In the genomic region with DNA sequence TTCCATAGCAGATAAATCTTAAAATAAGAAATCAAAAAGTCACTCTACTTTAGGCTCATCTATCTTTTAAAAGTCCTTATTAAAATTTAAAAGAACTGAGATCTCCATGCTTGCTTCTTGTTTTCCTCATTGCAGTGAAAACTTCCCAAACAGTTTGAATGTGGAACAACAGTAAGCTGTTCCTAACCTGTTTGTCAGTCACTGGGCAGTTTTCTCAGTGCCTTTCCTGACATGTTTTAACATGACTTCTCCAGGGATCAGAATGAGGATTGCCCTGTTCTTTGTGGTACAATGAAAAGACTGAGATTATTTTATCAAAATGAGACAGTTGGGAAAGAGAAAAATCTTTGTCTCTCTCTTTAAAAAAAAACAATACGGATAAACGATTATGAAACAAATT, we compare ENCODE assay signal across 17 cellular contexts. TPM values are rescaled to one million over a fixed set of nuclear protein-coding genes. Genes with fewer than 3 reads are reported as not detected.
DNase-seq lines count a peak whose midpoint lies in the region; ATAC-seq and TF ChIP-seq lines count a peak whose summit lies in the region.
"Had no signal": no experiment of that assay in that cellular context is flagged by ENCODE, and none has a peak within 500 bp of the region (broad histone marks: within the 10 kb centered on the region; RNA-seq: fewer than 3 reads in every experiment).

No MANE protein-coding gene starts in this region.

- in situ Hi-C loops in IMR-90 (cut with MboI; ENCODE audit: low sequenced_read_pairs) = no loop called here

- H2BK5ac ChIP-seq in IMR-90 (ENCODE audit: low read depth, low read length, poor library complexity, severe bottlenecking) (no peak overlapping the region), trophoblast cell (ENCODE audit: low read depth, low read length, poor library complexity) (peak overlapping the region; percentile 81), mesendoderm (ENCODE audit: low read length) (no peak overlapping the region)

- H4K12ac ChIP-seq in trophoblast cell (ENCODE audit: low read depth, low read length) = no peak overlapping the region

- H3K4me3 Mint-ChIP-seq in activated CD4-positive, alpha-beta memory T cell treated with anti-CD3 and anti-CD28 coated beads for 36 hours = peak overlapping the region; percentile 17
- no peak overlapping the region for H3K4me3 Mint-ChIP-seq in activated CD4-positive, alpha-beta memory T cell treated with anti-CD3 and anti-CD28 coated beads, Interleukin-2, amount 10 ng/mL, durations not matched to agents 7 days and 5 days
- no peak overlapping the region for H3K4me3 Mint-ChIP-seq in endodermal cell

- H2AK5ac ChIP-seq in IMR-90 (ENCODE audit: low read depth, low read length) = no peak overlapping the region; the same call in 1 of the 2 replicates
- H2AK5ac ChIP-seq in trophoblast cell (ENCODE audit: low read length) = no peak overlapping the region
- H2AK5ac ChIP-seq in mesendoderm (ENCODE audit: low read length) = no peak overlapping the region

- dilution Hi-C loops in IMR-90 (cut with HindIII; ENCODE audit: low sequenced_read_pairs, unreplicated experiment) = no loop called here

- peak overlapping the region; percentile 75; the same call in 1 of the 2 replicates for H2BK20ac ChIP-seq in IMR-90 (ENCODE audit: low read depth, low read length)

- H2BK12ac ChIP-seq in trophoblast cell (ENCODE audit: low read length) = no peak overlapping the region

- H3K4me2 ChIP-seq in IMR-90 (ENCODE audit: low read depth, low read length) (no peak overlapping the region), trophoblast cell (ENCODE audit: low read length) (no peak overlapping the region), mesendoderm (ENCODE audit: low read length) (no peak overlapping the region)

- H3K27ac Mint-ChIP-seq in activated CD4-positive, alpha-beta memory T cell treated with anti-CD3 and anti-CD28 coated beads for 36 hours = peak overlapping the region; percentile 68
- H3K27ac Mint-ChIP-seq in activated CD4-positive, alpha-beta memory T cell treated with anti-CD3 and anti-CD28 coated beads, Interleukin-2, amount 10 ng/mL, durations not matched to agents 7 days and 5 days = no peak overlapping the region
- H3K27ac Mint-ChIP-seq in endodermal cell = no peak overlapping the region

- no TSS peak for BruUV-seq in IMR-90 (replicated peaks; lab: Mats Ljungman, UMichigan)

- TF ChIP-seq POLR2A in IMR-90 (IDR thresholded peaks at IDR 0.05; ENCODE audit: low read depth, low read length) = no peak

- H3K23ac ChIP-seq in IMR-90 (ENCODE audit: low read depth, low read length) (0 out of 2 replicates have a peak overlapping the region, but pooled peaks have one; percentile 82), trophoblast cell (ENCODE audit: low read length) (no peak overlapping the region), mesendoderm (ENCODE audit: low read length) (no peak overlapping the region)

- TF ChIP-seq RAD21 in IMR-90 (IDR thresholded peaks at IDR 0.05; ENCODE audit: low read length) = no peak

- H4K5ac ChIP-seq in IMR-90 (ENCODE audit: low read depth, low read length) (peak overlapping the region; percentile 64; the same call in 1 of the 2 replicates), mesendoderm (ENCODE audit: low read length) (no peak overlapping the region)

- H3K4me3 ChIP-seq in IMR-90 (ENCODE audit: insufficient read depth, low read depth, low read length) = no peak overlapping the region
- peak overlapping the region; percentile 51 for H3K4me3 ChIP-seq in endodermal cell (ENCODE audit: low read length)
- H3K4me3 ChIP-seq in trophoblast cell (ENCODE audit: low read depth, low read length) = no peak overlapping the region
- no peak overlapping the region for H3K4me3 ChIP-seq in mesendoderm (ENCODE audit: low read length)
- H3K4me3 ChIP-seq: colonic mucosa, gastroesophageal sphincter, left lung, transverse colon had no signal

- no peak for ATAC-seq in IMR-90 (ENCODE audit: low read depth)
- ATAC-seq: gastroesophageal sphincter had no signal

- no peaks in the 10 kb centered on the region for H3K79me2 ChIP-seq in trophoblast cell (ENCODE audit: control insufficient read depth, insufficient read depth, low read length, poor library complexity)
- no peaks in the 10 kb centered on the region for H3K79me2 ChIP-seq in mesendoderm (ENCODE audit: control insufficient read depth, insufficient read depth, low read length)

- H3K27ac ChIP-seq in IMR-90 (ENCODE audit: insufficient read depth, low read length) = no peak overlapping the region
- H3K27ac ChIP-seq in endodermal cell (ENCODE audit: low read depth, low read length) = no peak overlapping the region
- peak overlapping the region; percentile 57 for H3K27ac ChIP-seq in trophoblast cell (ENCODE audit: low read depth, low read length)
- no peak overlapping the region for H3K27ac ChIP-seq in mesendoderm (ENCODE audit: low read depth, low read length)
- H3K27ac ChIP-seq: colonic mucosa, gastroesophageal sphincter, left lung, transverse colon had no signal

- peaks cover 13% of the 10 kb centered on the region for H3K4me1 ChIP-seq in IMR-90 (ENCODE audit: control insufficient read depth, insufficient read depth, low read length)
- H3K4me1 ChIP-seq in endodermal cell (ENCODE audit: control insufficient read depth, insufficient read depth, low read length) = peaks cover 9% of the 10 kb centered on the region
- peaks cover 6 to 14% of the 10 kb centered on the region in 2 experiments for H3K4me1 ChIP-seq in trophoblast cell (ENCODE audit: control insufficient read depth in 1 of 2, insufficient read depth in 2 of 2, low read length in 2 of 2)
- peaks cover 10% of the 10 kb centered on the region for H3K4me1 ChIP-seq in mesendoderm (ENCODE audit: control insufficient read depth, low read depth, low read length)
- H3K4me1 ChIP-seq: colonic mucosa, gastroesophageal sphincter, transverse colon had no signal

- H4K20me1 ChIP-seq in IMR-90 (ENCODE audit: insufficient read depth, low read length) = no peaks in the 10 kb centered on the region

- H2AFZ ChIP-seq in IMR-90 (replicated peaks; ENCODE audit: low read length, poor library complexity) (no peak overlapping the region), trophoblast cell (ENCODE audit: insufficient read depth, low read length, poor library complexity) (no peak overlapping the region)

- TF ChIP-seq CTCF in IMR-90 (conservative IDR thresholded peaks at IDR 0.05; ENCODE audit: low read depth, low read length) = no peak
- TF ChIP-seq CTCF in endodermal cell (conservative IDR thresholded peaks at IDR 0.05) = no peak

- no peak for DNase-seq in activated CD4-positive, alpha-beta memory T cell treated with anti-CD3 and anti-CD28 coated beads for 36 hours
- DNase-seq in activated CD4-positive, alpha-beta memory T cell treated with anti-CD3 and anti-CD28 coated beads, Interleukin-2, amount 10 ng/mL, durations not matched to agents 7 days and 5 days = no peak
- DNase-seq in IMR-90 = no peak
- DNase-seq in endodermal cell = no peak
- peak in 1 of 2 donors; percentile 32 for DNase-seq in trophoblast cell
- no peak for DNase-seq in GM19240 (ENCODE audit: insufficient read length, low spot score)
- no peak for DNase-seq in NCI-H2029 (lab: John Stamatoyannopoulos, UW)
- DNase-seq in mesendoderm = no peak
- DNase-seq: colonic mucosa; left lung; NCI-H1436 treated with DMSO at 0.1 percent for 48 hours; NK-92 treated with Interleukin-12 subunit alpha and Interleukin-12 subunit beta, amount 100 ng/mL, for 24 hours; occipital lobe; RPMI8226; stimulated activated naive CD4-positive, alpha-beta T cell; transverse colon had no signal

- H3K27me3 ChIP-seq in IMR-90 (ENCODE audit: control insufficient read depth, insufficient read depth, low read length) (no peaks in the 10 kb centered on the region), endodermal cell (ENCODE audit: control insufficient read depth, insufficient read depth, low read length, poor library complexity, severe bottlenecking) (no peaks in the 10 kb centered on the region), trophoblast cell (ENCODE audit: insufficient read depth, low read length) (no peaks in the 10 kb centered on the region), mesendoderm (ENCODE audit: insufficient read depth, low read length, poor library complexity) (no peaks in the 10 kb centered on the region)
- H3K27me3 ChIP-seq: colonic mucosa, gastroesophageal sphincter, left lung, transverse colon had no signal

- intact Hi-C loops in activated CD4-positive, alpha-beta memory T cell treated with anti-CD3 and anti-CD28 coated beads for 36 hours (cut with micrococcal nuclease) = loop anchor here (1.0 to 2.0 kb wide), 4 partner anchors 8 to 113 kb away; a partner anchor contains a TSS
- intact Hi-C loops in IMR-90 (cut with micrococcal nuclease) = no loop called here

- H3K14ac ChIP-seq in IMR-90 (replicated peaks; ENCODE audit: low read depth, low read length) (0 out of 2 replicates have a peak overlapping the region, but pooled peaks have one; percentile 19), trophoblast cell (ENCODE audit: low read length) (no peak overlapping the region)

- no peaks in the 10 kb centered on the region for H3K36me3 Mint-ChIP-seq in activated CD4-positive, alpha-beta memory T cell treated with anti-CD3 and anti-CD28 coated beads for 36 hours
- H3K36me3 Mint-ChIP-seq in activated CD4-positive, alpha-beta memory T cell treated with anti-CD3 and anti-CD28 coated beads, Interleukin-2, amount 10 ng/mL, durations not matched to agents 7 days and 5 days (ENCODE audit: low read depth) = no peaks in the 10 kb centered on the region
- H3K36me3 Mint-ChIP-seq in endodermal cell (ENCODE audit: low read depth) = no peaks in the 10 kb centered on the region

- H3K36me3 ChIP-seq in IMR-90 (ENCODE audit: control insufficient read depth, insufficient read depth, low read length) (no peaks in the 10 kb centered on the region), endodermal cell (ENCODE audit: control insufficient read depth, insufficient read depth, low read length) (no peaks in the 10 kb centered on the region), trophoblast cell (ENCODE audit: control insufficient read depth in 1 of 2, insufficient read depth in 2 of 2, low read length in 2 of 2) (no peaks in the 10 kb centered on the region), mesendoderm (ENCODE audit: control insufficient read depth, insufficient read depth, low read length) (no peaks in the 10 kb centered on the region)
- H3K36me3 ChIP-seq: colonic mucosa, gastroesophageal sphincter, left lung, transverse colon had no signal

- peak overlapping the region; percentile 56; the same call in 2 of the 3 replicates for H2BK15ac ChIP-seq in IMR-90 (ENCODE audit: low read depth, low read length)
- no peak overlapping the region for H2BK15ac ChIP-seq in mesendoderm (replicated peaks; ENCODE audit: low read depth)

- peaks cover 8% of the 10 kb centered on the region for H3K27me3 Mint-ChIP-seq in activated CD4-positive, alpha-beta memory T cell treated with anti-CD3 and anti-CD28 coated beads for 36 hours
- H3K27me3 Mint-ChIP-seq in activated CD4-positive, alpha-beta memory T cell treated with anti-CD3 and anti-CD28 coated beads, Interleukin-2, amount 10 ng/mL, durations not matched to agents 7 days and 5 days = peaks cover 1% of the 10 kb centered on the region
- H3K27me3 Mint-ChIP-seq in endodermal cell (ENCODE audit: insufficient read depth) = no peaks in the 10 kb centered on the region

- WGBS in IMR-90 (ENCODE audit: extremely low coverage in 2 of 2, insufficient read length in 1 of 2), 2 experiments = no CpG with 5 or more reads among the region's 2 CpGs
- 96% methylated on average over 2 of the region's 2 CpGs; no CpG with 5 or more reads in 1 of the 2 experiments for WGBS in endodermal cell (ENCODE audit: insufficient coverage in 1 of 2, insufficient read length in 1 of 2), 2 experiments
- no CpG with 5 or more reads among the region's 2 CpGs for WGBS in trophoblast cell (ENCODE audit: extremely low coverage, insufficient coverage, insufficient read length)
- no CpG with 5 or more reads among the region's 2 CpGs for WGBS in mesendoderm (ENCODE audit: extremely low coverage, insufficient coverage, low lambda C conversion rate)

- no peaks in the 10 kb centered on the region for H3K79me1 ChIP-seq in IMR-90 (ENCODE audit: low read depth in 1 of 2, low read length in 2 of 2)
- H3K79me1 ChIP-seq in trophoblast cell (ENCODE audit: low read length) = peaks cover 11% of the 10 kb centered on the region
- H3K79me1 ChIP-seq in mesendoderm (ENCODE audit: low read length) = no peaks in the 10 kb centered on the region

- H2AK9ac ChIP-seq in IMR-90 (replicated peaks; ENCODE audit: low read depth, low read length, poor library complexity) = no peak overlapping the region

- H3K18ac ChIP-seq in IMR-90 (ENCODE audit: low read depth, low read length) (peak overlapping the region; percentile 83; the same call in 1 of the 2 replicates), trophoblast cell (ENCODE audit: low read length) (no peak overlapping the region), mesendoderm (ENCODE audit: low read length) (no peak overlapping the region)

- H4K8ac ChIP-seq in IMR-90 (ENCODE audit: low read depth in 2 of 2, low read length in 2 of 2) (peak overlapping the region in 1 of 2 experiments; percentile 71; a peak in 2 of 4 replicates), trophoblast cell (ENCODE audit: low read depth, low read length) (no peak overlapping the region), mesendoderm (ENCODE audit: low read depth, low read length) (no peak overlapping the region)

- H3K4me1 Mint-ChIP-seq in activated CD4-positive, alpha-beta memory T cell treated with anti-CD3 and anti-CD28 coated beads for 36 hours (ENCODE audit: low read depth) = peaks cover 24% of the 10 kb centered on the region
- H3K4me1 Mint-ChIP-seq in activated CD4-positive, alpha-beta memory T cell treated with anti-CD3 and anti-CD28 coated beads, Interleukin-2, amount 10 ng/mL, durations not matched to agents 7 days and 5 days = peaks cover 21% of the 10 kb centered on the region
- H3K4me1 Mint-ChIP-seq in endodermal cell = peaks cover 39% of the 10 kb centered on the region

- no peaks in the 10 kb centered on the region for H3K9me3 Mint-ChIP-seq in activated CD4-positive, alpha-beta memory T cell treated with anti-CD3 and anti-CD28 coated beads for 36 hours
- no peaks in the 10 kb centered on the region for H3K9me3 Mint-ChIP-seq in activated CD4-positive, alpha-beta memory T cell treated with anti-CD3 and anti-CD28 coated beads, Interleukin-2, amount 10 ng/mL, durations not matched to agents 7 days and 5 days
- H3K9me3 Mint-ChIP-seq in endodermal cell = no peaks in the 10 kb centered on the region

- H3K9ac ChIP-seq in IMR-90 (ENCODE audit: low read depth, low read length) (no peak overlapping the region), endodermal cell (ENCODE audit: extremely low read depth, low read length, poor library complexity, severe bottlenecking) (peak overlapping the region; percentile 53), trophoblast cell (ENCODE audit: low read length) (no peak overlapping the region), mesendoderm (ENCODE audit: low read length) (no peak overlapping the region)

- peaks cover 6% of the 10 kb centered on the region; the same call in 1 of the 2 replicates for H3K9me1 ChIP-seq in IMR-90 (ENCODE audit: insufficient read depth, low read length)

- POLR2A ChIA-PET in activated CD4-positive, alpha-beta memory T cell treated with anti-CD3 and anti-CD28 coated beads for 36 hours (lab: Charles Lee) = interaction anchor here (1.0 to 2.4 kb wide), 5 partner anchors 10 to 108 kb away, joined by 3 to 42 read pairs (median 4); no protein-coding TSS in a partner anchor
- POLR2A ChIA-PET in activated CD4-positive, alpha-beta memory T cell treated with anti-CD3 and anti-CD28 coated beads, Interleukin-2, amount 10 ng/mL, durations not matched to agents 7 days and 5 days (lab: Charles Lee) = interaction anchor here (0.9 to 1.3 kb wide), 4 partner anchors 10 to 145 kb away, joined by 3 to 6 read pairs (median 4); no protein-coding TSS in a partner anchor
- POLR2A ChIA-PET in IMR-90 (lab: Charles Lee; ENCODE audit: unreplicated experiment) = no interaction called here

- H2BK120ac ChIP-seq in IMR-90 (ENCODE audit: low read depth, low read length) (peak overlapping the region; percentile 47), trophoblast cell (ENCODE audit: insufficient read depth, low read length, poor library complexity) (no peak overlapping the region), mesendoderm (ENCODE audit: low read depth, low read length) (no peak overlapping the region)

- H3K9me3 ChIP-seq in IMR-90 (ENCODE audit: control insufficient read depth, insufficient read depth, low read length) = peaks cover 5% of the 10 kb centered on the region
- peaks cover 5% of the 10 kb centered on the region for H3K9me3 ChIP-seq in endodermal cell (ENCODE audit: control insufficient read depth, low read length)
- no peaks in the 10 kb centered on the region for H3K9me3 ChIP-seq in trophoblast cell (ENCODE audit: insufficient read depth, low read depth, low read length)
- H3K9me3 ChIP-seq: colonic mucosa, gastroesophageal sphincter, left lung, transverse colon had no signal

- no peak overlapping the region for H4K91ac ChIP-seq in IMR-90 (ENCODE audit: insufficient read depth, low read depth, low read length)
- no peak overlapping the region for H4K91ac ChIP-seq in trophoblast cell (ENCODE audit: low read depth, low read length)

- CTCF ChIA-PET in activated CD4-positive, alpha-beta memory T cell treated with anti-CD3 and anti-CD28 coated beads for 36 hours (lab: Charles Lee) = interaction anchor here (0.7 to 2.6 kb wide), 6 partner anchors 10 to 145 kb away, joined by 3 to 32 read pairs (median 6); no protein-coding TSS in a partner anchor
- CTCF ChIA-PET in activated CD4-positive, alpha-beta memory T cell treated with anti-CD3 and anti-CD28 coated beads, Interleukin-2, amount 10 ng/mL, durations not matched to agents 7 days and 5 days (lab: Charles Lee) = interaction anchor here (1.5 kb wide), 2 partner anchors 10 to 12 kb away, joined by 4 read pairs; no protein-coding TSS in a partner anchor
- CTCF ChIA-PET in IMR-90 (lab: Yijun Ruan, JAX) = interaction anchor here (1.0 to 1.2 kb wide), 2 partner anchors 11 to 12 kb away, joined by 3 to 8 read pairs; no protein-coding TSS in a partner anchor

- no peak overlapping the region; the same call in 1 of the 2 replicates for H3K4ac ChIP-seq in IMR-90 (ENCODE audit: low read depth, low read length)
- no peak overlapping the region for H3K4ac ChIP-seq in trophoblast cell (ENCODE audit: low read depth, low read length)
- H3K4ac ChIP-seq in mesendoderm (ENCODE audit: low read depth, low read length) = no peak overlapping the region

- H3K56ac ChIP-seq in IMR-90 (ENCODE audit: extremely low read depth, insufficient read depth, low read length) (no peak overlapping the region), mesendoderm (ENCODE audit: low read length) (no peak overlapping the region)

RNA-seq across cellular contexts. Expression of a gene that starts 0.8 kb away (rescaled TPM):
- 1 to 10 TPM; 1.1 TPM for total RNA-seq in activated CD4-positive, alpha-beta memory T cell treated with anti-CD3 and anti-CD28 coated beads for 36 hours
- total RNA-seq in activated CD4-positive, alpha-beta memory T cell treated with anti-CD3 and anti-CD28 coated beads, Interleukin-2, amount 10 ng/mL, durations not matched to agents 7 days and 5 days = under 1 TPM in 1 of 2 experiments, not detected in 1; 0.33 TPM
- total RNA-seq in IMR-90 (2012; rRNA removed) = 0.28 and 0.36 TPM in 2 replicates
- 0.26 TPM in 2 replicates for polyA plus RNA-seq in IMR-90 (2012; rRNA removed)
- 0.05 and 0.06 TPM in 2 replicates for polyA plus RNA-seq in IMR-90 (2012; cell fraction: cytosol; rRNA removed)
- 0.05 and 0.21 TPM in 2 replicates for polyA plus RNA-seq in IMR-90 (2012; cell fraction: nucleus; rRNA removed; ENCODE audit: low replicate concordance)
- total RNA-seq in endodermal cell = not detected
- 0.14 TPM for polyA plus RNA-seq in endodermal cell (2013, experiment 1 of 2)
- 0.29 TPM for polyA plus RNA-seq in endodermal cell (2013, experiment 2 of 2)
- 22.8 and 24.0 TPM in 2 replicates for polyA plus RNA-seq in trophoblast cell (2013)
- 0.70 TPM for polyA plus RNA-seq in mesendoderm (2013, experiment 1 of 2)
- polyA plus RNA-seq in mesendoderm (2013, experiment 2 of 2) = 0.55 TPM
- total RNA-seq: colonic mucosa, occipital lobe, transverse colon had no signal

RNA-seq across cellular contexts. Expression of a gene that starts 13.5 kb away (rescaled TPM):
- total RNA-seq in activated CD4-positive, alpha-beta memory T cell treated with anti-CD3 and anti-CD28 coated beads for 36 hours = not detected
- not detected for total RNA-seq in activated CD4-positive, alpha-beta memory T cell treated with anti-CD3 and anti-CD28 coated beads, Interleukin-2, amount 10 ng/mL, durations not matched to agents 7 days and 5 days
- total RNA-seq in IMR-90 (2012; rRNA removed) (not detected in 2 replicates), endodermal cell (not detected)
- not detected in 2 replicates for polyA plus RNA-seq in IMR-90 (2012; rRNA removed)
- polyA plus RNA-seq in IMR-90 (2012; cell fraction: cytosol; rRNA removed) = not detected in 2 replicates
- polyA plus RNA-seq in IMR-90 (2012; cell fraction: nucleus; rRNA removed; ENCODE audit: low replicate concordance) = not detected in 2 replicates
- polyA plus RNA-seq in endodermal cell (2013, experiment 1 of 2) = not detected
- not detected for polyA plus RNA-seq in endodermal cell (2013, experiment 2 of 2)
- polyA plus RNA-seq in trophoblast cell (2013) = not detected in 2 replicates
- polyA plus RNA-seq in mesendoderm (2013, experiment 1 of 2) = not detected
- not detected for polyA plus RNA-seq in mesendoderm (2013, experiment 2 of 2)

RNA-seq across cellular contexts. Expression of a gene that starts 37.5 kb away (rescaled TPM):
- total RNA-seq in activated CD4-positive, alpha-beta memory T cell treated with anti-CD3 and anti-CD28 coated beads for 36 hours = under 1 TPM; 0.17 to 0.26 TPM
- 1 to 10 TPM; 1.2 to 1.4 TPM for total RNA-seq in activated CD4-positive, alpha-beta memory T cell treated with anti-CD3 and anti-CD28 coated beads, Interleukin-2, amount 10 ng/mL, durations not matched to agents 7 days and 5 days
- total RNA-seq in IMR-90 (2012; rRNA removed) (not detected in 2 replicates), endodermal cell (not detected)
- not detected in 2 replicates for polyA plus RNA-seq in IMR-90 (2012; rRNA removed)
- not detected in 2 replicates for polyA plus RNA-seq in IMR-90 (2012; cell fraction: cytosol; rRNA removed)
- not detected in 2 replicates for polyA plus RNA-seq in IMR-90 (2012; cell fraction: nucleus; rRNA removed; ENCODE audit: low replicate concordance)
- polyA plus RNA-seq in endodermal cell (2013, experiment 1 of 2) = not detected
- polyA plus RNA-seq in endodermal cell (2013, experiment 2 of 2) = not detected
- not detected in 2 replicates for polyA plus RNA-seq in trophoblast cell (2013)
- 0.01 TPM for polyA plus RNA-seq in mesendoderm (2013, experiment 1 of 2)
- polyA plus RNA-seq in mesendoderm (2013, experiment 2 of 2) = 0.03 TPM
